In genomic region chr2:60551241-60552095, GRCh38 we compare ENCODE assay signal across 8 cellular contexts. TPM values are rescaled to one million over a fixed set of nuclear protein-coding genes. Genes with fewer than 3 reads are reported as not detected.
DNase-seq lines count a peak whose midpoint lies in the region; ATAC-seq and TF ChIP-seq lines count a peak whose summit lies in the region.

No MANE protein-coding gene starts in this region.

- H3K27ac Mint-ChIP-seq in nephron, result peak overlapping the region; percentile 68 to 99 (median 91)

- H3K4me1 Mint-ChIP-seq in nephron, result peaks cover 34% of the 10 kb centered on the region

- H3K4me3 Mint-ChIP-seq in nephron, result peak overlapping the region; percentile 94 to 100 (median 98)

- no peaks in the 10 kb centered on the region for H3K9me3 Mint-ChIP-seq in nephron

- H3K4me3 ChIP-seq in AG10803 (ENCODE audit: low read length) (peak overlapping the region; percentile 85), epithelial cell of esophagus (ENCODE audit: low read length) (peak overlapping the region; percentile 77)

- peak; percentile 58 for DNase-seq in AG10803 (ENCODE audit: low read depth)
- DNase-seq in SK-N-DZ (ENCODE audit: low spot score), result peak; percentile 63
- peak; percentile 67 for DNase-seq in epithelial cell of esophagus (ENCODE audit: low read depth)
- no peak for DNase-seq in epidermal melanocyte (ENCODE audit: insufficient read length, low spot score)
- no peak for DNase-seq in AML-193 (lab: John Stamatoyannopoulos, UW)

- TF ChIP-seq POLR2A in GM19193 (IDR thresholded peaks at IDR 0.05; ENCODE audit: extremely low read depth, insufficient read depth, insufficient read length), result peak; percentile 44

- ATAC-seq in HG03097 (IDR thresholded peaks at IDR 0.05; ENCODE audit: low FRiP score, unreplicated experiment), result no peak

- peaks cover under 1% of the 10 kb centered on the region for H3K36me3 Mint-ChIP-seq in nephron (ENCODE audit: low read depth)

- TF ChIP-seq CTCF in AG10803 (conservative IDR thresholded peaks at IDR 0.05; ENCODE audit: low read length), result no peak
- TF ChIP-seq CTCF in epithelial cell of esophagus (IDR thresholded peaks at IDR 0.05; ENCODE audit: insufficient read depth, low read depth, low read length, missing control alignments), result no peak
- no peak for TF ChIP-seq CTCF in nephron (IDR thresholded peaks at IDR 0.05; ENCODE audit: unreplicated experiment in 3 of 3)

- H3K27me3 Mint-ChIP-seq in nephron (ENCODE audit: low read depth), result peaks cover 29% of the 10 kb centered on the region

RNA-seq across cellular contexts. Expression of gene BCL11A, which starts 2.0 kb away (rescaled TPM):
- 12.0 and 17.2 TPM in 2 replicates for polyA plus RNA-seq in SK-N-DZ (2014; cell fraction: cytosol; rRNA removed)
- 20.7 and 24.1 TPM in 2 replicates for polyA plus RNA-seq in SK-N-DZ (2014; cell fraction: nucleus; rRNA removed)

Comparison
In these comparisons a context has a peak if more than half of its experiments do, and no peak if none do; other contexts are left out.
1. DNase-seq: peak in AG10803 (single experiment), SK-N-DZ (single experiment) and epithelial cell of esophagus (single experiment); none in epidermal melanocyte (single experiment) and AML-193 (0 of 2).